Comparison of ENCODE assay signal across 29 cellular contexts in the genomic region with DNA sequence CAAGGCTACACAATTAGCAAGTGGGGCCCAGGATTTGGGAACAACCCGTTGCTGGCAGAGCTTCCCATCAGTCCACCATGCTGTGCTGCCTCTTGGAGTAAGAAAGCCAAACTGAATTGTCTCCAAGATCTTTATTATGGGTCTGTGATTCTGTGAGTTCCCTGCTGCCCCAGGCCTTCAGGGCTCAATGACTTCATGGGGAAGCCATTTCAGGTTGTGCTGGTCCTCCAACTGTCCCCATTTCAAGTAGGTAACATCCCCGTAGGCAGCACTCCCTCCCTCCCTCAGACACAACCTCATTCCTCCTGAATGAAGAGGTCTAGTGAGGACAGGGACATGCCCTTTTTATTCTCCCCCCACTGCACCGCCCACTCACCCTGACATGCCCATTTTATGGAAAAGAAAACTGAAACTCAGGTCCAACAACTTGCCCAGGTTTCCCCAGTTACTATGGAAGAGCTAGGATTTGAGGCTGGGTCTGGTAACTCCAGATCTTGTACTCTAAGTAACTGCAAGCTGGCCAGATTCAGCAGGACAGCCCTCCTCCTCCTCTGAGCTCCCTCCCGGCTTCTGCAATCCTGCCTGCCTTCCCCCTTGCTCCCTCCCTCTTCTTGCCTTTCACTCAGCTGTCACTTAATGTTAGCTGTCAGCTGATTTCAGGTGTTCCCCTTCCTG. TPM values are rescaled to one million over a fixed set of nuclear protein-coding genes. Genes with fewer than 3 reads are reported as not detected.
DNase-seq lines count a peak whose midpoint lies in the region; ATAC-seq and TF ChIP-seq lines count a peak whose summit lies in the region.
"Had no signal": no experiment of that assay in that cellular context is flagged by ENCODE, and none has a peak within 500 bp of the region (broad histone marks: within the 10 kb centered on the region; RNA-seq: fewer than 3 reads in every experiment).

No MANE protein-coding gene starts in this region.

- H3K4me3 ChIP-seq in GM23338 (no peak overlapping the region), WERI-Rb-1 (ENCODE audit: low read depth, low read length) (no peak overlapping the region), foreskin fibroblast (ENCODE audit: low read depth in 1 of 2, low read length in 2 of 2) (no peak overlapping the region), colonic mucosa (no peak overlapping the region)
- H3K4me3 ChIP-seq: left lung, SJSA1, thoracic aorta had no signal

- peak; percentile 43 for ATAC-seq in GM23338
- ATAC-seq in stimulated activated effector memory CD8-positive, alpha-beta T cell treated with anti-CD3 and anti-CD28 coated beads, Interleukin-12 subunit alpha, Interleukin-12 subunit beta, amount 100 ng/mL, for 72 hours, result no peak
- ATAC-seq in naive thymus-derived CD8-positive, alpha-beta T cell, result no peak
- ATAC-seq: left lung; right cardiac atrium; stimulated activated naive CD8-positive, alpha-beta T cell treated with anti-CD3 and anti-CD28 coated beads, Interleukin-15, amount 100 ng/mL, for 72 hours had no signal

- no peak overlapping the region for H3K27ac Mint-ChIP-seq in GM23338
- peak overlapping the region; percentile 12 for H3K27ac Mint-ChIP-seq in stimulated activated effector memory CD8-positive, alpha-beta T cell treated with anti-CD3 and anti-CD28 coated beads, Interleukin-12 subunit alpha, Interleukin-12 subunit beta, amount 100 ng/mL, for 72 hours
- no peak overlapping the region for H3K27ac Mint-ChIP-seq in naive thymus-derived CD8-positive, alpha-beta T cell
- H3K27ac Mint-ChIP-seq: activated B cell treated with CpG ODN at 0.5 μM for 24 hours; activated CD4-positive, alpha-beta T cell treated with anti-CD3 and anti-CD28 coated beads, Interleukin-2, amount 10 ng/mL, durations not matched to agents 7 days and 5 days; HFFc6; immature natural killer cell; memory B cell; stimulated activated naive CD8-positive, alpha-beta T cell treated with anti-CD3 and anti-CD28 coated beads, Interleukin-15, amount 100 ng/mL, for 72 hours had no signal

- H3K4me1 ChIP-seq in GM23338 (ENCODE audit: insufficient read depth) (no peaks in the 10 kb centered on the region; the same call in 1 of the 2 replicates), colonic mucosa (no peaks in the 10 kb centered on the region)
- H3K4me1 ChIP-seq: SJSA1 had no signal

- no peaks in the 10 kb centered on the region for H3K9me2 ChIP-seq in GM23338 (ENCODE audit: insufficient read depth)

- no peak overlapping the region for H3K4me2 ChIP-seq in GM23338
- H3K4me2 ChIP-seq: KMS-11 had no signal

- H3K9ac ChIP-seq in colonic mucosa (ENCODE audit: low read depth in 2 of 2, low read length in 2 of 2), result no peak overlapping the region
- H3K9ac ChIP-seq: KMS-11 had no signal

- H3K9me3 ChIP-seq in WERI-Rb-1 (ENCODE audit: severe bottlenecking), result no peaks in the 10 kb centered on the region
- H3K9me3 ChIP-seq in colonic mucosa, result no peaks in the 10 kb centered on the region
- H3K9me3 ChIP-seq: left lung, SJSA1, thoracic aorta had no signal

- H4K20me1 ChIP-seq in GM23338 (replicated peaks; ENCODE audit: insufficient read depth), result no peaks in the 10 kb centered on the region

- H3F3A ChIP-seq in GM23338 (replicated peaks; ENCODE audit: low read depth), result 0 out of 2 replicates have a peak, but pooled peaks cover 2% of the 10 kb centered on the region

- peaks cover 7% of the 10 kb centered on the region for H3K27me3 Mint-ChIP-seq in GM23338 (ENCODE audit: insufficient read depth, low read depth, poor library complexity)
- H3K27me3 Mint-ChIP-seq in naive thymus-derived CD8-positive, alpha-beta T cell, result no peaks in the 10 kb centered on the region
- H3K27me3 Mint-ChIP-seq: activated B cell treated with CpG ODN at 0.5 μM for 24 hours had no signal

- H3K27ac ChIP-seq in GM23338 (ENCODE audit: low read depth), result no peak overlapping the region
- no peak overlapping the region for H3K27ac ChIP-seq in WERI-Rb-1
- H3K27ac ChIP-seq in colonic mucosa, result no peak overlapping the region
- H3K27ac ChIP-seq: KMS-11, left lung, RWPE1, SJSA1, thoracic aorta had no signal

- TF ChIP-seq CTCF in GM23338 (conservative IDR thresholded peaks at IDR 0.05; ENCODE audit: low read depth in 2 of 2) (no peak), WERI-Rb-1 (IDR thresholded peaks at IDR 0.05; ENCODE audit: low read depth, low read length) (no peak), foreskin fibroblast (IDR thresholded peaks at IDR 0.05; ENCODE audit: low read depth, low read length) (no peak), colonic mucosa (IDR thresholded peaks at IDR 0.05) (no peak)

- no peak for TF ChIP-seq POLR2A in erythroblast (IDR thresholded peaks at IDR 0.05; ENCODE audit: low read length)

- H3K27me3 ChIP-seq in GM23338 (ENCODE audit: insufficient read depth) (no peaks in the 10 kb centered on the region), WERI-Rb-1 (ENCODE audit: insufficient read depth, low read depth, severe bottlenecking) (no peaks in the 10 kb centered on the region), colonic mucosa (no peaks in the 10 kb centered on the region)
- H3K27me3 ChIP-seq: left lung, SJSA1 had no signal

- H2AFZ ChIP-seq in GM23338, result peak overlapping the region; percentile 43; the same call in 1 of the 2 replicates

- no peak overlapping the region for H3K4me3 Mint-ChIP-seq in GM23338
- H3K4me3 Mint-ChIP-seq in stimulated activated effector memory CD8-positive, alpha-beta T cell treated with anti-CD3 and anti-CD28 coated beads, Interleukin-12 subunit alpha, Interleukin-12 subunit beta, amount 100 ng/mL, for 72 hours, result no peak overlapping the region
- no peak overlapping the region for H3K4me3 Mint-ChIP-seq in naive thymus-derived CD8-positive, alpha-beta T cell
- H3K4me3 Mint-ChIP-seq: activated B cell treated with CpG ODN at 0.5 μM for 24 hours; activated CD4-positive, alpha-beta T cell treated with anti-CD3 and anti-CD28 coated beads, Interleukin-2, amount 10 ng/mL, durations not matched to agents 7 days and 5 days; central memory CD8-positive, alpha-beta T cell; HFFc6; immature natural killer cell; memory B cell; stimulated activated naive CD8-positive, alpha-beta T cell treated with anti-CD3 and anti-CD28 coated beads, Interleukin-15, amount 100 ng/mL, for 72 hours had no signal

- POLR2A ChIA-PET in naive thymus-derived CD8-positive, alpha-beta T cell (lab: Charles Lee), result interaction anchor here (0.7 kb wide), 1 partner anchor 13 kb away, joined by 3 read pairs; no protein-coding TSS in a partner anchor

- no peaks in the 10 kb centered on the region for H3K9me3 Mint-ChIP-seq in GM23338
- H3K9me3 Mint-ChIP-seq in stimulated activated effector memory CD8-positive, alpha-beta T cell treated with anti-CD3 and anti-CD28 coated beads, Interleukin-12 subunit alpha, Interleukin-12 subunit beta, amount 100 ng/mL, for 72 hours, result no peaks in the 10 kb centered on the region
- no peaks in the 10 kb centered on the region for H3K9me3 Mint-ChIP-seq in naive thymus-derived CD8-positive, alpha-beta T cell
- H3K9me3 Mint-ChIP-seq: activated B cell treated with CpG ODN at 0.5 μM for 24 hours; activated CD4-positive, alpha-beta T cell treated with anti-CD3 and anti-CD28 coated beads, Interleukin-2, amount 10 ng/mL, durations not matched to agents 7 days and 5 days; central memory CD8-positive, alpha-beta T cell; HFFc6; immature natural killer cell; memory B cell; stimulated activated naive CD8-positive, alpha-beta T cell treated with anti-CD3 and anti-CD28 coated beads, Interleukin-15, amount 100 ng/mL, for 72 hours had no signal

- intact Hi-C loops in colonic mucosa (cut with DNase I), result no loop called here

- peaks cover 7% of the 10 kb centered on the region for H3K4me1 Mint-ChIP-seq in GM23338
- no peaks in the 10 kb centered on the region for H3K4me1 Mint-ChIP-seq in stimulated activated effector memory CD8-positive, alpha-beta T cell treated with anti-CD3 and anti-CD28 coated beads, Interleukin-12 subunit alpha, Interleukin-12 subunit beta, amount 100 ng/mL, for 72 hours
- H3K4me1 Mint-ChIP-seq in naive thymus-derived CD8-positive, alpha-beta T cell, result no peaks in the 10 kb centered on the region
- H3K4me1 Mint-ChIP-seq: activated B cell treated with CpG ODN at 0.5 μM for 24 hours; central memory CD8-positive, alpha-beta T cell; immature natural killer cell; memory B cell; stimulated activated naive CD8-positive, alpha-beta T cell treated with anti-CD3 and anti-CD28 coated beads, Interleukin-15, amount 100 ng/mL, for 72 hours had no signal

- no peaks in the 10 kb centered on the region for H3K36me3 ChIP-seq in GM23338 (ENCODE audit: insufficient read depth)
- no peaks in the 10 kb centered on the region for H3K36me3 ChIP-seq in WERI-Rb-1
- H3K36me3 ChIP-seq in colonic mucosa, result no peaks in the 10 kb centered on the region
- H3K36me3 ChIP-seq: left lung, SJSA1, thoracic aorta had no signal

- H3K79me2 ChIP-seq in GM23338 (replicated peaks; ENCODE audit: insufficient read depth), result no peaks in the 10 kb centered on the region

- H3K36me3 Mint-ChIP-seq in GM23338 (ENCODE audit: low read depth), result no peaks in the 10 kb centered on the region
- no peaks in the 10 kb centered on the region for H3K36me3 Mint-ChIP-seq in stimulated activated effector memory CD8-positive, alpha-beta T cell treated with anti-CD3 and anti-CD28 coated beads, Interleukin-12 subunit alpha, Interleukin-12 subunit beta, amount 100 ng/mL, for 72 hours
- peaks cover 0 to 1% (median 0%) of the 10 kb centered on the region in 3 donors for H3K36me3 Mint-ChIP-seq in naive thymus-derived CD8-positive, alpha-beta T cell
- H3K36me3 Mint-ChIP-seq: immature natural killer cell, memory B cell had no signal

- no peak for DNase-seq in GM23338 (ENCODE audit: low spot score)
- peak; percentile 30 for DNase-seq in WERI-Rb-1
- DNase-seq in erythroblast (lab: John Stamatoyannopoulos, UW), result peak; percentile 33 to 51
- no peak for DNase-seq in stimulated activated effector memory CD8-positive, alpha-beta T cell treated with anti-CD3 and anti-CD28 coated beads, Interleukin-12 subunit alpha, Interleukin-12 subunit beta, amount 100 ng/mL, for 72 hours (ENCODE audit: low spot score in 2 of 2)
- DNase-seq in foreskin fibroblast, result no peak
- DNase-seq in naive thymus-derived CD8-positive, alpha-beta T cell, result no peak
- no peak for DNase-seq in colonic mucosa
- DNase-seq: activated B cell treated with CpG ODN at 0.5 μM for 24 hours; activated CD4-positive, alpha-beta T cell treated with anti-CD3 and anti-CD28 coated beads, Interleukin-2, amount 10 ng/mL, durations not matched to agents 7 days and 5 days; activated effector memory CD4-positive, alpha-beta T cell treated with Interleukin-2 at 50 U/mL for 16 hours; activated T-cell treated with anti-CD3 and anti-CD28 coated beads, Interleukin-2, amount 50 U/mL, for 1 hour; HFFc6; hypothalamus; immature natural killer cell; left lung; MM.1S; NCI-H1105 treated with DMSO at 0.1 percent for 48 hours; NCI-H187 treated with DMSO at 0.1 percent for 48 hours; NCI-H510A treated with DMSO at 0.1 percent for 48 hours; right cardiac atrium; stimulated activated CD4-positive, alpha-beta T cell treated with anti-CD3 and anti-CD28 coated beads, Interleukin-2, amount 100 ng/mL, for 24 hours; stimulated activated CD8-positive, alpha-beta memory T cell treated with anti-CD3 and anti-CD28 coated beads, Interleukin-4, amount 100 ng/mL, for 48 hours; stimulated activated naive CD8-positive, alpha-beta T cell treated with anti-CD3 and anti-CD28 coated beads, Interleukin-15, amount 100 ng/mL, for 72 hours had no signal

RNA-seq across cellular contexts. Expression of a gene that starts 8.2 kb away (rescaled TPM):
- total RNA-seq in GM23338 (2014; rRNA removed; shearing (Covaris generic)), result 263 and 277 TPM in 2 replicates
- polyA plus RNA-seq in GM23338 (2016; fragmentation: Nextera tagmentation; extraction: Ambion mirVana), result 254 and 283 TPM in 2 replicates
- 10 to 100 TPM; 29.9 to 30.9 TPM for total RNA-seq in naive thymus-derived CD8-positive, alpha-beta T cell
- 10 to 100 TPM; 25.1 to 44.4 (median 32.5) TPM for polyA plus RNA-seq in naive thymus-derived CD8-positive, alpha-beta T cell
- total RNA-seq in colonic mucosa, result 100 to 1,000 TPM; 207 to 269 TPM

Comparison
In these comparisons a context has a peak if more than half of its experiments do, and no peak if none do; other contexts are left out.
1. DNase-seq: peak in WERI-Rb-1 (single experiment) and erythroblast (2 of 2); none in GM23338 (single experiment), stimulated activated effector memory CD8-positive, alpha-beta T cell treated with anti-CD3 and anti-CD28 coated beads, Interleukin-12 subunit alpha, Interleukin-12 subunit beta, amount 100 ng/mL, for 72 hours (0 of 2), foreskin fibroblast (0 of 2), naive thymus-derived CD8-positive, alpha-beta T cell (0 of 10) and colonic mucosa (single experiment).